In the genomic region with DNA sequence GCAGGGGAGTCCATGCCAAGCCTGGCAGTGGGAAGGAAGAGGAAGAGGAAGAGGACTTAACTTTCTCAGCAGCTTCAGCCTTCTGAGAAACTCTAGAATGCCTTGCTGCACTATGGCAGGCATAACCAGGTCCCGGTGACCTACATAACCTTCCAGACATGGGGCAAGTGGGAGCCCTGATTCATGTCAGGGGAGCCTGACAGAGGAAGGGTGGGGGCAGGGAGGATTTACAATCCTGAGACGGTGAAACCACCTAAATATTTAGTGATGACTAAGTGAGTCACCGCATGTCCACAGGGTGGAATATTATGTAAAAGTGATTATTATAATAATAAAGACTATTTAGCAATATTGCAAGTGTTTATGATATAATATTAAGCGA, we compare ENCODE assay signal across 9 cellular contexts. TPM values are rescaled to one million over a fixed set of nuclear protein-coding genes. Genes with fewer than 3 reads are reported as not detected.
DNase-seq lines count a peak whose midpoint lies in the region; TF ChIP-seq lines count a peak whose summit lies in the region.
"Had no signal": no experiment of that assay in that cellular context is flagged by ENCODE, and none has a peak within 500 bp of the region (broad histone marks: within the 10 kb centered on the region; RNA-seq: fewer than 3 reads in every experiment).

No MANE protein-coding gene starts in this region.

- no peaks in the 10 kb centered on the region for H3K27me3 ChIP-seq in thyroid gland

- H3K9me3 ChIP-seq in thyroid gland: no peaks in the 10 kb centered on the region

- peaks cover 37 to 50% of the 10 kb centered on the region in 2 donors for H3K4me1 ChIP-seq in thyroid gland

- 64 to 90% (median 73%) methylated on average over 4 of the region's 4 CpGs for WGBS in adipose tissue, 3 donors
- WGBS in thyroid gland, 2 donors: 87% methylated on average over 4 of the region's 4 CpGs

- no peaks in the 10 kb centered on the region for H3K36me3 ChIP-seq in thyroid gland

- peak; percentile 95 for DNase-seq in HS-5 (ENCODE audit: low read depth)
- peak; percentile 92 for DNase-seq in iris pigment epithelial cell (ENCODE audit: low read depth)
- no peak for DNase-seq in thyroid gland
- DNase-seq in NCI-H526 (lab: John Stamatoyannopoulos, UW): no peak
- no peak for DNase-seq in foreskin melanocyte
- no peak for DNase-seq in NK-92 treated with Interleukin-12 subunit alpha and Interleukin-12 subunit beta, amount 100 ng/mL, for 24 hours (lab: John Stamatoyannopoulos, UW)
- DNase-seq: KBM-7 had no signal

- no peak overlapping the region for H3K4me3 ChIP-seq in thyroid gland (replicated peaks in 1 of 3)

- no peak for TF ChIP-seq CTCF in thyroid gland (IDR thresholded peaks at IDR 0.05)

- TF ChIP-seq POLR2A in thyroid gland (IDR thresholded peaks at IDR 0.05): no peak

- H3K27ac ChIP-seq in adipose tissue (ENCODE audit: low read depth, low read length) (peak overlapping the region; percentile 68), thyroid gland (peak overlapping the region; percentile 76 to 91 (median 77))

- intact Hi-C loops in thyroid gland (cut with DNase I): no loop called here

RNA-seq across cellular contexts. Expression of a gene that starts 46.7 kb away (rescaled TPM):
- polyA plus RNA-seq in adipose tissue: 100 to 1,000 TPM in 1 of 3 donors, 10 to 100 TPM in 2; 13.8 to 174 (median 45.0) TPM
- total RNA-seq in thyroid gland: 100 to 1,000 TPM in 3 of 4 donors, 10 to 100 TPM in 1; 76.0 to 149 (median 117) TPM
- total RNA-seq: activated CD8-positive, alpha-beta memory T cell treated with anti-CD3 and anti-CD28 coated beads for 36 hours had no signal

Comparison
In these comparisons a context has a peak if more than half of its experiments do, and no peak if none do; other contexts are left out.
1. DNase-seq: peak in HS-5 (single experiment) and iris pigment epithelial cell (single experiment); none in thyroid gland (0 of 2), NCI-H526 (0 of 2), foreskin melanocyte (single experiment) and NK-92 treated with Interleukin-12 subunit alpha and Interleukin-12 subunit beta, amount 100 ng/mL, for 24 hours (single experiment).